8 cellular contexts compared by ENCODE assay signal in the genomic region with DNA sequence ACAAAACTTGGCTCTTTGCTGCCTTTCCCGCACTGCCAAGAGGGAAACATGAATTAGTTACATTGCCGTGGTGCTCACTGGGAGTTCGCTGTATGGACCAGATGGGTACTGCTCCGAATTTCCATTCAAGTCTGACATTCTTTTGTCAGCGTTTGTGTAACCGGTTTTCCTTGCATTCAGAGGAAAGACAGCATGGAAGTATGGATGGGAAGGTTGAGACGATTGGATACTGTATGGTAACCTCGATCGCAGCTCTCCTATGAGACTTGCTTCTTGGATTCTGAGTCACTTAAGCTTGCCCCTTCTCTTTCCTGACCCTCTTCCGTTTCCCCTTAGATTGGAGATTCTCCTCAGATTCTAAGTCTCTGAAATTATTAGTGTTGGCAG. TPM values are rescaled to one million over a fixed set of nuclear protein-coding genes. Genes with fewer than 3 reads are reported as not detected.
DNase-seq lines count a peak whose midpoint lies in the region; ATAC-seq, FAIRE-seq and TF ChIP-seq lines count a peak whose summit lies in the region.

No MANE protein-coding gene starts in this region.

- TF ChIP-seq POLR2A in H54 (IDR thresholded peaks at IDR 0.05; ENCODE audit: low read depth, low read length), result no peak

- peaks cover 26% of the 10 kb centered on the region for H3K36me3 Mint-ChIP-seq in activated CD4-positive, alpha-beta T cell treated with anti-CD3 and anti-CD28 coated beads for 36 hours (ENCODE audit: low read depth)
- peaks cover 23% of the 10 kb centered on the region for H3K36me3 Mint-ChIP-seq in endodermal cell (ENCODE audit: low read depth)
- H3K36me3 Mint-ChIP-seq in naive thymus-derived CD4-positive, alpha-beta T cell, result peaks cover 4 to 34% (median 17%) of the 10 kb centered on the region in 5 donors

- H3K9ac ChIP-seq in endodermal cell (ENCODE audit: extremely low read depth, low read length, poor library complexity, severe bottlenecking), result peak overlapping the region; percentile 74

- TF ChIP-seq CTCF in endodermal cell (conservative IDR thresholded peaks at IDR 0.05), result no peak

- H3K27me3 ChIP-seq in endodermal cell (ENCODE audit: control insufficient read depth, insufficient read depth, low read length, poor library complexity, severe bottlenecking), result peaks cover 29% of the 10 kb centered on the region
- H3K27me3 ChIP-seq in naive thymus-derived CD4-positive, alpha-beta T cell (ENCODE audit: control insufficient read depth in 2 of 2, insufficient read depth in 2 of 2, low read length in 2 of 2), result no peaks in the 10 kb centered on the region

- H3K9me3 Mint-ChIP-seq in activated CD4-positive, alpha-beta T cell treated with anti-CD3 and anti-CD28 coated beads for 36 hours (ENCODE audit: low read depth), result peaks cover 4% of the 10 kb centered on the region
- peaks cover 18% of the 10 kb centered on the region for H3K9me3 Mint-ChIP-seq in endodermal cell
- H3K9me3 Mint-ChIP-seq in naive thymus-derived CD4-positive, alpha-beta T cell, result peaks cover 0 to 10% (median 2%) of the 10 kb centered on the region in 11 donors

- WGBS in endodermal cell (ENCODE audit: insufficient coverage in 1 of 2, insufficient read length in 1 of 2), 2 experiments, result 62 to 63% methylated on average over 7 to 10 of the region's 10 CpGs

- no peaks in the 10 kb centered on the region for H3K4me1 ChIP-seq in endodermal cell (ENCODE audit: control insufficient read depth, insufficient read depth, low read length)
- H3K4me1 ChIP-seq in naive thymus-derived CD4-positive, alpha-beta T cell (ENCODE audit: control insufficient read depth in 2 of 2, insufficient read depth in 2 of 2, low read length in 2 of 2), result peaks cover 8 to 17% of the 10 kb centered on the region in 2 donors

- H3K27ac ChIP-seq in endodermal cell (ENCODE audit: low read depth, low read length), result peak overlapping the region; percentile 32
- H3K27ac ChIP-seq in naive thymus-derived CD4-positive, alpha-beta T cell (ENCODE audit: low read depth, low read length), result peak overlapping the region; percentile 90

- POLR2A ChIA-PET in activated CD4-positive, alpha-beta T cell treated with anti-CD3 and anti-CD28 coated beads for 36 hours (lab: Charles Lee), result interaction anchor here (0.9 kb wide), 1 partner anchor 55 kb away, joined by 3 read pairs; no protein-coding TSS in a partner anchor
- POLR2A ChIA-PET in naive thymus-derived CD4-positive, alpha-beta T cell (lab: Charles Lee), result interaction anchor here (0.6 to 1.7 kb wide), 6 partner anchors 48 to 856 kb away, joined by 3 to 18 read pairs (median 6); a partner anchor contains a TSS

- H3K36me3 ChIP-seq in endodermal cell (ENCODE audit: control insufficient read depth, insufficient read depth, low read length), result peaks cover 5% of the 10 kb centered on the region
- H3K36me3 ChIP-seq in naive thymus-derived CD4-positive, alpha-beta T cell (ENCODE audit: control insufficient read depth in 2 of 3, insufficient read depth in 3 of 3, low read length in 3 of 3), result peaks cover 0 to 5% (median 0%) of the 10 kb centered on the region in 3 experiments

- H3K4me3 Mint-ChIP-seq in activated CD4-positive, alpha-beta T cell treated with anti-CD3 and anti-CD28 coated beads for 36 hours, result peak overlapping the region; percentile 89
- H3K4me3 Mint-ChIP-seq in endodermal cell, result peak overlapping the region; percentile 79
- peak overlapping the region; percentile 89 to 99 (median 96) for H3K4me3 Mint-ChIP-seq in naive thymus-derived CD4-positive, alpha-beta T cell

- H3K9me3 ChIP-seq in endodermal cell (ENCODE audit: control insufficient read depth, low read length), result no peaks in the 10 kb centered on the region
- no peaks in the 10 kb centered on the region for H3K9me3 ChIP-seq in naive thymus-derived CD4-positive, alpha-beta T cell (ENCODE audit: control insufficient read depth in 2 of 3, low read length in 3 of 3)

- no peaks in the 10 kb centered on the region for H3K27me3 Mint-ChIP-seq in activated CD4-positive, alpha-beta T cell treated with anti-CD3 and anti-CD28 coated beads for 36 hours
- peaks cover 39% of the 10 kb centered on the region for H3K27me3 Mint-ChIP-seq in endodermal cell (ENCODE audit: insufficient read depth)
- peaks cover 0 to 4% (median 0%) of the 10 kb centered on the region in 5 donors for H3K27me3 Mint-ChIP-seq in naive thymus-derived CD4-positive, alpha-beta T cell

- peaks cover 45% of the 10 kb centered on the region for H3K4me1 Mint-ChIP-seq in activated CD4-positive, alpha-beta T cell treated with anti-CD3 and anti-CD28 coated beads for 36 hours
- H3K4me1 Mint-ChIP-seq in endodermal cell, result peaks cover 8% of the 10 kb centered on the region
- peaks cover 24 to 60% (median 46%) of the 10 kb centered on the region in 7 donors for H3K4me1 Mint-ChIP-seq in naive thymus-derived CD4-positive, alpha-beta T cell

- no peak for FAIRE-seq in H54 (lab: Jason Lieb, UNC)

- peak; percentile 21 for DNase-seq in activated CD4-positive, alpha-beta T cell treated with anti-CD3 and anti-CD28 coated beads for 36 hours
- no peak for DNase-seq in activated CD4-positive, alpha-beta T cell treated with anti-CD3 and anti-CD28 coated beads, Interleukin-2, amount 50 U/mL, for 1 hour
- peak; percentile 44 for DNase-seq in RPMI7951 (ENCODE audit: low read depth)
- peak; percentile 48 for DNase-seq in endodermal cell
- no peak for DNase-seq in naive thymus-derived CD4-positive, alpha-beta T cell
- DNase-seq in H54 (ENCODE audit: insufficient read length, low spot score), result no peak
- no peak for DNase-seq in NCI-H1930 (lab: John Stamatoyannopoulos, UW)

- intact Hi-C loops in activated CD4-positive, alpha-beta T cell treated with anti-CD3 and anti-CD28 coated beads for 36 hours (cut with DNase I, micrococcal nuclease), result loop anchor here (2.0 to 10.0 kb wide), 8 partner anchors 22 to 1658 kb away; a partner anchor contains a TSS
- intact Hi-C loops in naive thymus-derived CD4-positive, alpha-beta T cell (cut with micrococcal nuclease), result loop anchor here (1.0 to 10.0 kb wide), 7 partner anchors 20 to 1520 kb away; a partner anchor contains a TSS

- CTCF ChIA-PET in activated CD4-positive, alpha-beta T cell treated with anti-CD3 and anti-CD28 coated beads for 36 hours (lab: Charles Lee), result interaction anchor here (0.7 to 1.5 kb wide), 6 partner anchors 12 to 344 kb away, joined by 3 to 6 read pairs (median 4); no protein-coding TSS in a partner anchor
- CTCF ChIA-PET in naive thymus-derived CD4-positive, alpha-beta T cell (lab: Charles Lee), result interaction anchor here (1.2 to 1.3 kb wide), 2 partner anchors 65 to 105 kb away, joined by 4 read pairs; no protein-coding TSS in a partner anchor

- ATAC-seq in activated CD4-positive, alpha-beta T cell treated with anti-CD3 and anti-CD28 coated beads for 36 hours, result peak; percentile 49
- ATAC-seq in HG02938 (IDR thresholded peaks at IDR 0.05; ENCODE audit: unreplicated experiment), result peak; percentile 5
- peak; percentile 14 for ATAC-seq in naive thymus-derived CD4-positive, alpha-beta T cell

- peak overlapping the region; percentile 94 for H3K4me3 ChIP-seq in endodermal cell (ENCODE audit: low read length)
- peak overlapping the region; percentile 76 for H3K4me3 ChIP-seq in naive thymus-derived CD4-positive, alpha-beta T cell (ENCODE audit: low read length)

- peak overlapping the region; percentile 100 for H3K27ac Mint-ChIP-seq in activated CD4-positive, alpha-beta T cell treated with anti-CD3 and anti-CD28 coated beads for 36 hours
- H3K27ac Mint-ChIP-seq in endodermal cell, result peak overlapping the region; percentile 97
- H3K27ac Mint-ChIP-seq in naive thymus-derived CD4-positive, alpha-beta T cell, result peak overlapping the region; percentile 97 to 100 (median 99)

RNA-seq across cellular contexts. Expression of a gene that starts 0.6 kb away (rescaled TPM):
- 10 to 100 TPM; 26.0 to 31.0 TPM for total RNA-seq in activated CD4-positive, alpha-beta T cell treated with anti-CD3 and anti-CD28 coated beads for 36 hours
- total RNA-seq in RPMI7951 (2014; rRNA removed; shearing (Covaris generic)), result 29.2 and 42.3 TPM in 2 replicates
- 10 to 100 TPM; 38.0 to 44.4 TPM for total RNA-seq in endodermal cell
- polyA plus RNA-seq in endodermal cell (2013, experiment 1 of 2), result 46.3 TPM
- polyA plus RNA-seq in endodermal cell (2013, experiment 2 of 2), result 46.5 TPM
- total RNA-seq in naive thymus-derived CD4-positive, alpha-beta T cell, result 10 to 100 TPM; 18.2 to 30.9 (median 30.2) TPM
- 10 to 100 TPM; 57.1 to 62.2 TPM for polyA plus RNA-seq in naive thymus-derived CD4-positive, alpha-beta T cell

RNA-seq across cellular contexts. Expression of a gene that starts 53.1 kb away (rescaled TPM):
- 10 to 100 TPM; 81.9 to 87.5 TPM for total RNA-seq in activated CD4-positive, alpha-beta T cell treated with anti-CD3 and anti-CD28 coated beads for 36 hours
- total RNA-seq in RPMI7951 (2014; rRNA removed; shearing (Covaris generic)), result 36.3 and 38.3 TPM in 2 replicates
- total RNA-seq in endodermal cell, result 10 to 100 TPM; 50.2 to 50.4 TPM
- polyA plus RNA-seq in endodermal cell (2013, experiment 1 of 2), result 77.2 TPM
- polyA plus RNA-seq in endodermal cell (2013, experiment 2 of 2), result 75.5 TPM
- total RNA-seq in naive thymus-derived CD4-positive, alpha-beta T cell, result 100 to 1,000 TPM in 1 of 5 experiments, 10 to 100 TPM in 4; 51.8 to 142 (median 70.6) TPM
- polyA plus RNA-seq in naive thymus-derived CD4-positive, alpha-beta T cell, result 10 to 100 TPM; 10.8 to 12.6 TPM

Comparison
In these comparisons a context has a peak if more than half of its experiments do, and no peak if none do; other contexts are left out.
1. DNase-seq: peak in activated CD4-positive, alpha-beta T cell treated with anti-CD3 and anti-CD28 coated beads for 36 hours (single experiment), RPMI7951 (single experiment) and endodermal cell (single experiment); none in activated CD4-positive, alpha-beta T cell treated with anti-CD3 and anti-CD28 coated beads, Interleukin-2, amount 50 U/mL, for 1 hour (single experiment), naive thymus-derived CD4-positive, alpha-beta T cell (0 of 9), H54 (single experiment) and NCI-H1930 (0 of 2).
2. Peak in every context shown above with its lines, with median percentiles within 50 percentile points of each other: ATAC-seq, H3K27ac Mint-ChIP-seq and H3K4me3 Mint-ChIP-seq.